In the genomic region with DNA sequence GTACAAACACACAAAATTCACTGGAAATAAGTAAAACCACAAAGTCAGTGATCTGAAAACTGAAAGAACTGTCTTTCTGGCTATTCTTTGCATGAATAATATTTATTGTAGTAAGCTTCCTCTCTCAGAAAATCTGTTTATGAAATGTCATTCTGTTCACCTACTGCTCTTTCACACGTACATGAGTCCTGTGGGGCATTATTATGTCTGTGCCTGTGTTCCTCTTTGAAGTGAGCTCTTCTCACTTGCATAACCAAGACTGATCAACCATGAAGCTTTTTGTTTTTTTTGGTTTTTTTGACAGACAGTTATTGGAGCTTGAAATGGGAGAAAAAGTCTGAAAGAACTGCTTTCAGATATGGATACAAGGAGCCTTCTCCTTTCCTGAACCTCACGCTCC, we compare ENCODE assay signal across 13 cellular contexts.
A peak's percentile ranks its signal among the peaks of the same experiment; 100 is the strongest.
DNase-seq lines count a peak whose midpoint lies in the region; ATAC-seq, FAIRE-seq and TF ChIP-seq lines count a peak whose summit lies in the region.
"Had no signal": no experiment of that assay in that cellular context is flagged by ENCODE, and none has a peak within 500 bp of the region (broad histone marks: within the 10 kb centered on the region; RNA-seq: fewer than 3 reads in every experiment).

No MANE protein-coding gene starts in this region.

- no peak for FAIRE-seq in GM12891 (lab: Jason Lieb, UNC)

- H3K4me1 Mint-ChIP-seq in activated CD8-positive, alpha-beta T cell treated with anti-CD3 and anti-CD28 coated beads for 36 hours (ENCODE audit: low read depth) = peaks cover 25% of the 10 kb centered on the region
- H3K4me1 Mint-ChIP-seq in activated CD4-positive, alpha-beta memory T cell treated with anti-CD3 and anti-CD28 coated beads, Interleukin-2, amount 10 ng/mL, durations not matched to agents 7 days and 5 days = peaks cover 13% of the 10 kb centered on the region
- H3K4me1 Mint-ChIP-seq in WTC11 = no peaks in the 10 kb centered on the region
- H3K4me1 Mint-ChIP-seq: CD8-positive, alpha-beta memory T cell; T-helper 17 cell had no signal

- no peak overlapping the region for H3K4me3 Mint-ChIP-seq in activated CD8-positive, alpha-beta T cell treated with anti-CD3 and anti-CD28 coated beads for 36 hours
- H3K4me3 Mint-ChIP-seq in activated CD4-positive, alpha-beta memory T cell treated with anti-CD3 and anti-CD28 coated beads, Interleukin-2, amount 10 ng/mL, durations not matched to agents 7 days and 5 days = no peak overlapping the region
- H3K4me3 Mint-ChIP-seq in WTC11 = no peak overlapping the region
- H3K4me3 Mint-ChIP-seq: CD8-positive, alpha-beta memory T cell; T-helper 17 cell had no signal

- H3K9me3 Mint-ChIP-seq in activated CD8-positive, alpha-beta T cell treated with anti-CD3 and anti-CD28 coated beads for 36 hours = no peaks in the 10 kb centered on the region
- no peaks in the 10 kb centered on the region for H3K9me3 Mint-ChIP-seq in activated CD4-positive, alpha-beta memory T cell treated with anti-CD3 and anti-CD28 coated beads, Interleukin-2, amount 10 ng/mL, durations not matched to agents 7 days and 5 days
- H3K9me3 Mint-ChIP-seq in WTC11 = peaks cover 7% of the 10 kb centered on the region; the same call in 1 of the 2 replicates
- H3K9me3 Mint-ChIP-seq: CD8-positive, alpha-beta memory T cell had no signal

- H3K36me3 Mint-ChIP-seq in activated CD8-positive, alpha-beta T cell treated with anti-CD3 and anti-CD28 coated beads for 36 hours (ENCODE audit: low read depth) = peaks cover 3% of the 10 kb centered on the region
- no peaks in the 10 kb centered on the region for H3K36me3 Mint-ChIP-seq in activated CD4-positive, alpha-beta memory T cell treated with anti-CD3 and anti-CD28 coated beads, Interleukin-2, amount 10 ng/mL, durations not matched to agents 7 days and 5 days (ENCODE audit: low read depth)
- peaks cover 13% of the 10 kb centered on the region for H3K36me3 Mint-ChIP-seq in WTC11
- H3K36me3 Mint-ChIP-seq: CD8-positive, alpha-beta memory T cell had no signal

- H3K27ac ChIP-seq in left ventricle myocardium inferior (replicated peaks) = no peak overlapping the region
- H3K27ac ChIP-seq: thyroid gland had no signal

- no peaks in the 10 kb centered on the region for H3K4me1 ChIP-seq in left ventricle myocardium inferior

- POLR2A ChIA-PET in activated CD8-positive, alpha-beta T cell treated with anti-CD3 and anti-CD28 coated beads for 36 hours (lab: Charles Lee) = interaction anchor here (0.6 kb wide), 1 partner anchor 215 kb away, joined by 3 read pairs; no protein-coding TSS in a partner anchor
- POLR2A ChIA-PET in activated CD4-positive, alpha-beta memory T cell treated with anti-CD3 and anti-CD28 coated beads, Interleukin-2, amount 10 ng/mL, durations not matched to agents 7 days and 5 days (lab: Charles Lee) = no interaction called here
- POLR2A ChIA-PET in WTC11 (lab: Charles Lee) = no interaction called here

- H3K4me3 ChIP-seq in left ventricle myocardium inferior = no peak overlapping the region
- H3K4me3 ChIP-seq: thyroid gland had no signal

- H3K36me3 ChIP-seq in left ventricle myocardium inferior = no peaks in the 10 kb centered on the region
- H3K36me3 ChIP-seq: thyroid gland had no signal

- no peaks in the 10 kb centered on the region for H3K9me3 ChIP-seq in left ventricle myocardium inferior (replicated peaks)
- H3K9me3 ChIP-seq: thyroid gland had no signal

- TF ChIP-seq POLR2A in GM12891 (IDR thresholded peaks at IDR 0.05; ENCODE audit: low read depth, low read length) = no peak

- no peaks in the 10 kb centered on the region for H3K27me3 ChIP-seq in left ventricle myocardium inferior (ENCODE audit: low read depth)
- H3K27me3 ChIP-seq: thyroid gland had no signal

- no peak for TF ChIP-seq CTCF in activated CD8-positive, alpha-beta T cell treated with anti-CD3 and anti-CD28 coated beads for 36 hours (IDR thresholded peaks at IDR 0.05)
- TF ChIP-seq CTCF in WTC11 (IDR thresholded peaks at IDR 0.05) = no peak
- TF ChIP-seq CTCF in left ventricle myocardium inferior (IDR thresholded peaks at IDR 0.05; ENCODE audit: borderline replicate concordance) = no peak

- H3K27ac Mint-ChIP-seq in activated CD8-positive, alpha-beta T cell treated with anti-CD3 and anti-CD28 coated beads for 36 hours = peak overlapping the region; percentile 46
- H3K27ac Mint-ChIP-seq in activated CD4-positive, alpha-beta memory T cell treated with anti-CD3 and anti-CD28 coated beads, Interleukin-2, amount 10 ng/mL, durations not matched to agents 7 days and 5 days = no peak overlapping the region
- no peak overlapping the region for H3K27ac Mint-ChIP-seq in WTC11
- H3K27ac Mint-ChIP-seq: CD8-positive, alpha-beta memory T cell; T-helper 17 cell had no signal

- DNase-seq in GM12891 (ENCODE audit: insufficient read length, low spot score) = no peak
- no peak for DNase-seq in activated CD8-positive, alpha-beta T cell treated with anti-CD3 and anti-CD28 coated beads for 36 hours
- no peak for DNase-seq in activated CD4-positive, alpha-beta memory T cell treated with anti-CD3 and anti-CD28 coated beads, Interleukin-2, amount 10 ng/mL, durations not matched to agents 7 days and 5 days
- DNase-seq in WTC11 (ENCODE audit: low spot score) = no peak
- no peak for DNase-seq in stimulated activated CD4-positive, alpha-beta T cell treated with anti-CD3 and anti-CD28 coated beads, Interleukin-1b, Interleukin-23, amount 100 ng/mL, for 48 hours
- DNase-seq in left ventricle myocardium inferior = no peak
- DNase-seq: CD8-positive, alpha-beta memory T cell; Karpas-422; naive thymus-derived CD4-positive, alpha-beta T cell; T-helper 17 cell; thyroid gland had no signal

- ATAC-seq in GM19452 (IDR thresholded peaks at IDR 0.05; ENCODE audit: unreplicated experiment) (peak; percentile 91), HG03025 (IDR thresholded peaks at IDR 0.05; ENCODE audit: low FRiP score, unreplicated experiment) (peak; percentile 67), WTC11 (no peak)
- ATAC-seq in activated CD8-positive, alpha-beta T cell treated with anti-CD3 and anti-CD28 coated beads for 36 hours = peak; percentile 71
- ATAC-seq: naive thymus-derived CD4-positive, alpha-beta T cell; T-helper 17 cell had no signal

- intact Hi-C loops in activated CD8-positive, alpha-beta T cell treated with anti-CD3 and anti-CD28 coated beads for 36 hours (cut with micrococcal nuclease) = no loop called here
- intact Hi-C loops in left ventricle myocardium inferior (cut with micrococcal nuclease) = no loop called here

- CTCF ChIA-PET in activated CD8-positive, alpha-beta T cell treated with anti-CD3 and anti-CD28 coated beads for 36 hours (lab: Charles Lee) = no interaction called here
- CTCF ChIA-PET in activated CD4-positive, alpha-beta memory T cell treated with anti-CD3 and anti-CD28 coated beads, Interleukin-2, amount 10 ng/mL, durations not matched to agents 7 days and 5 days (lab: Charles Lee) = no interaction called here
- CTCF ChIA-PET in WTC11 (lab: Charles Lee) = no interaction called here

- no peaks in the 10 kb centered on the region for H3K27me3 Mint-ChIP-seq in activated CD8-positive, alpha-beta T cell treated with anti-CD3 and anti-CD28 coated beads for 36 hours
- no peaks in the 10 kb centered on the region for H3K27me3 Mint-ChIP-seq in activated CD4-positive, alpha-beta memory T cell treated with anti-CD3 and anti-CD28 coated beads, Interleukin-2, amount 10 ng/mL, durations not matched to agents 7 days and 5 days
- H3K27me3 Mint-ChIP-seq in WTC11 (ENCODE audit: low read depth) = no peaks in the 10 kb centered on the region
- H3K27me3 Mint-ChIP-seq: CD8-positive, alpha-beta memory T cell; naive thymus-derived CD4-positive, alpha-beta T cell; T-helper 17 cell had no signal

TF ChIP-seq in GM12891, 5 proteins besides CTCF, POLR2A, EP300 and RAD21:
- no peak; the same call in 1 of the 2 replicates for TF ChIP-seq SPI1 (IDR thresholded peaks at IDR 0.05; ENCODE audit: low read depth, low read length)
- no peak for TF ChIP-seq TAF1 (IDR thresholded peaks at IDR 0.05; ENCODE audit: low read depth, low read length)
- peak; percentile 39 for TF ChIP-seq PAX5 (IDR thresholded peaks at IDR 0.05; ENCODE audit: insufficient read depth, low read length, severe bottlenecking)
- no peak for TF ChIP-seq POLR2AphosphoS5 (IDR thresholded peaks at IDR 0.05; ENCODE audit: low read depth, low read length)
- TF ChIP-seq POU2F2 (IDR thresholded peaks at IDR 0.05; ENCODE audit: low read depth, low read length) = no peak
TF ChIP-seq in GM12891: peak in this region for 1.

TF ChIP-seq in WTC11, 78 proteins besides CTCF, POLR2A, EP300 and RAD21 (continues in another document):
- no peak for TF ChIP-seq ATF2 (CRISPR knock-in tag; IDR thresholded peaks at IDR 0.05; ENCODE audit: borderline replicate concordance, low read depth)
- no peak for TF ChIP-seq TP53 (CRISPR knock-in tag; IDR thresholded peaks at IDR 0.05)
- TF ChIP-seq IRF2 (CRISPR knock-in tag; IDR thresholded peaks at IDR 0.05; ENCODE audit: borderline replicate concordance, low read depth) = no peak
- no peak for TF ChIP-seq GTF2I (CRISPR knock-in tag; conservative IDR thresholded peaks at IDR 0.05)
- no peak for TF ChIP-seq ZNF219 (CRISPR knock-in tag; IDR thresholded peaks at IDR 0.05; ENCODE audit: borderline replicate concordance)
- TF ChIP-seq ZSCAN18 (CRISPR knock-in tag; IDR thresholded peaks at IDR 0.05) = no peak
